ENCODE assay signal across 27 cellular contexts in genomic region chr1:235940282-235940681, GRCh38.
DNase-seq lines count a peak whose midpoint lies in the region; ATAC-seq and TF ChIP-seq lines count a peak whose summit lies in the region.
"Had no signal": no experiment of that assay in that cellular context is flagged by ENCODE, and none has a peak within 500 bp of the region (broad histone marks: within the 10 kb centered on the region; RNA-seq: fewer than 3 reads in every experiment).

No MANE protein-coding gene starts in this region.

- no peak overlapping the region for H4K91ac ChIP-seq in trophoblast cell (ENCODE audit: low read depth, low read length)

- H3K27ac Mint-ChIP-seq in CD4-positive, alpha-beta memory T cell = peak overlapping the region in 2 of 7 donors; percentile 19 to 60
- H3K27ac Mint-ChIP-seq: HFFc6, nephron had no signal

- peaks cover 0 to 4% of the 10 kb centered on the region in 2 donors for H3K27me3 Mint-ChIP-seq in CD4-positive, alpha-beta memory T cell
- H3K27me3 Mint-ChIP-seq: activated B cell treated with CpG ODN at 0.5 μM for 24 hours had no signal

- H3K4me2 ChIP-seq in trophoblast cell (ENCODE audit: low read length) = no peak overlapping the region

- no peak for ATAC-seq in HG02981 (IDR thresholded peaks at IDR 0.05; ENCODE audit: unreplicated experiment)

- POLR2A ChIA-PET in CD4-positive, alpha-beta memory T cell (lab: Charles Lee; ENCODE audit: partially characterized antibody) = interaction anchor here (1.3 kb wide), 1 partner anchor 15 kb away, joined by 4 read pairs; no protein-coding TSS in a partner anchor

- H3K27me3 ChIP-seq in right atrium auricular region = no peaks in the 10 kb centered on the region
- no peaks in the 10 kb centered on the region for H3K27me3 ChIP-seq in trophoblast cell (ENCODE audit: insufficient read depth, low read length)
- H3K27me3 ChIP-seq in CD4-positive, alpha-beta memory T cell (ENCODE audit: insufficient read depth, low read length) = no peaks in the 10 kb centered on the region
- H3K27me3 ChIP-seq: brain microvascular endothelial cell, heart left ventricle, ovary had no signal

- peaks cover 16 to 44% (median 31%) of the 10 kb centered on the region in 4 donors for H3K4me1 Mint-ChIP-seq in CD4-positive, alpha-beta memory T cell

- no peak overlapping the region for H2AFZ ChIP-seq in trophoblast cell (ENCODE audit: insufficient read depth, low read length, poor library complexity)

- DNase-seq in CD1c-positive myeloid dendritic cell (ENCODE audit: extremely low spot score) (peak; percentile 39), MV-4-11 (lab: John Stamatoyannopoulos, UW) (peak; percentile 89), right atrium auricular region (ENCODE audit: low spot score) (peak; percentile 61), trophoblast cell (no peak), ureter (ENCODE audit: low spot score) (no peak)
- no peak for DNase-seq in CD4-positive, alpha-beta memory T cell
- DNase-seq: activated B cell treated with CpG ODN at 0.5 μM for 24 hours; activated effector memory CD4-positive, alpha-beta T cell treated with anti-CD3 and anti-CD28 coated beads, Interleukin-2, amount 50 U/mL, for 16 hours; brain microvascular endothelial cell; effector CD4-positive, alpha-beta T cell; foreskin fibroblast; heart left ventricle; HFFc6; midbrain; NCI-H1092; NCI-H187 treated with DMSO at 0.1 percent for 48 hours; NCI-H526 treated with DMSO at 0.1 percent for 48 hours; ovary; stimulated activated CD4-positive, alpha-beta T cell treated with anti-CD3 and anti-CD28 coated beads, Interleukin-12 subunit alpha, Interleukin-12 subunit beta, amount 100 ng/mL, for 4 hours; stimulated activated CD4-positive, alpha-beta T cell treated with anti-CD3 and anti-CD28 coated beads, Interleukin-4, amount 100 ng/mL, for 4 hours; stimulated activated naive CD4-positive, alpha-beta T cell treated with Interleukin-2 at 50 U/mL for 16 hours; SW 1271; T1000 had no signal

- intact Hi-C loops in CD4-positive, alpha-beta memory T cell (cut with micrococcal nuclease) = no loop called here

- H3K4me1 ChIP-seq in right atrium auricular region (peaks cover 0 to 18% of the 10 kb centered on the region in 2 donors), trophoblast cell (ENCODE audit: control insufficient read depth in 1 of 2, insufficient read depth in 2 of 2, low read length in 2 of 2) (peaks cover 0 to 3% of the 10 kb centered on the region in 2 experiments)
- H3K4me1 ChIP-seq in CD4-positive, alpha-beta memory T cell (ENCODE audit: insufficient read depth, low read length) = peaks cover 20% of the 10 kb centered on the region

- H3K27ac ChIP-seq in right atrium auricular region (no peak overlapping the region), trophoblast cell (ENCODE audit: low read depth, low read length) (no peak overlapping the region)
- H3K27ac ChIP-seq in CD4-positive, alpha-beta memory T cell (ENCODE audit: low read depth, low read length) = no peak overlapping the region
- H3K27ac ChIP-seq: brain microvascular endothelial cell, ovary, RWPE1, thoracic aorta had no signal

- H3K4me3 Mint-ChIP-seq in CD4-positive, alpha-beta memory T cell = no peak overlapping the region
- H3K4me3 Mint-ChIP-seq: activated B cell treated with CpG ODN at 0.5 μM for 24 hours, HFFc6, nephron had no signal

- H3K79me1 ChIP-seq in trophoblast cell (ENCODE audit: low read length) = no peaks in the 10 kb centered on the region

- H3K4ac ChIP-seq in trophoblast cell (ENCODE audit: low read depth, low read length) = no peak overlapping the region

- CTCF ChIA-PET in CD4-positive, alpha-beta memory T cell (lab: Charles Lee; ENCODE audit: partially characterized antibody) = interaction anchor here (1.6 to 3.4 kb wide), 2 partner anchors 31 to 74 kb away, joined by 6 to 15 read pairs; partner anchors contain the start of gene LYST

- H3K9me3 ChIP-seq in right atrium auricular region = no peaks in the 10 kb centered on the region
- H3K9me3 ChIP-seq in trophoblast cell (ENCODE audit: insufficient read depth, low read depth, low read length) = no peaks in the 10 kb centered on the region
- no peaks in the 10 kb centered on the region for H3K9me3 ChIP-seq in CD4-positive, alpha-beta memory T cell (ENCODE audit: control insufficient read depth in 1 of 2, low read length in 2 of 2)
- H3K9me3 ChIP-seq: heart left ventricle, ovary, thoracic aorta had no signal

- no peak overlapping the region for H4K8ac ChIP-seq in trophoblast cell (ENCODE audit: low read depth, low read length)

- no peaks in the 10 kb centered on the region for H3K9me3 Mint-ChIP-seq in CD4-positive, alpha-beta memory T cell
- H3K9me3 Mint-ChIP-seq: activated B cell treated with CpG ODN at 0.5 μM for 24 hours, HFFc6, nephron had no signal

- H3K14ac ChIP-seq in trophoblast cell (ENCODE audit: low read length) = no peak overlapping the region

- WGBS in trophoblast cell (ENCODE audit: extremely low coverage, insufficient coverage, insufficient read length) = no CpG with 5 or more reads among the region's 6 CpGs

- H3K23ac ChIP-seq in trophoblast cell (ENCODE audit: low read length) = no peak overlapping the region

- H4K12ac ChIP-seq in trophoblast cell (ENCODE audit: low read depth, low read length) = no peak overlapping the region

- no peak overlapping the region for H2AK5ac ChIP-seq in trophoblast cell (ENCODE audit: low read length)

- H3K18ac ChIP-seq in trophoblast cell (ENCODE audit: low read length) = peak overlapping the region; percentile 23

- no peaks in the 10 kb centered on the region for H3K79me2 ChIP-seq in trophoblast cell (ENCODE audit: control insufficient read depth, insufficient read depth, low read length, poor library complexity)

- no peak for TF ChIP-seq CTCF in right atrium auricular region (IDR thresholded peaks at IDR 0.05)

- no peak overlapping the region for H3K9ac ChIP-seq in trophoblast cell (ENCODE audit: low read length)

- H3K36me3 ChIP-seq in right atrium auricular region (no peaks in the 10 kb centered on the region), trophoblast cell (ENCODE audit: control insufficient read depth in 1 of 2, insufficient read depth in 2 of 2, low read length in 2 of 2) (no peaks in the 10 kb centered on the region)
- no peaks in the 10 kb centered on the region for H3K36me3 ChIP-seq in CD4-positive, alpha-beta memory T cell (ENCODE audit: insufficient read depth, low read length)
- H3K36me3 ChIP-seq: brain microvascular endothelial cell, heart left ventricle, ovary, thoracic aorta had no signal

- no peak overlapping the region for H2BK12ac ChIP-seq in trophoblast cell (ENCODE audit: low read length)

- H3K4me3 ChIP-seq in right atrium auricular region (no peak overlapping the region), trophoblast cell (ENCODE audit: low read depth, low read length) (no peak overlapping the region)
- no peak overlapping the region for H3K4me3 ChIP-seq in CD4-positive, alpha-beta memory T cell (ENCODE audit: low read length in 2 of 2)
- H3K4me3 ChIP-seq: heart left ventricle, ovary, thoracic aorta had no signal

- H3K36me3 Mint-ChIP-seq in CD4-positive, alpha-beta memory T cell = no peaks in the 10 kb centered on the region

- no peak overlapping the region for H2BK5ac ChIP-seq in trophoblast cell (ENCODE audit: low read depth, low read length, poor library complexity)

- no peak overlapping the region for H2BK120ac ChIP-seq in trophoblast cell (ENCODE audit: insufficient read depth, low read length, poor library complexity)

Comparison
In these comparisons a context has a peak if more than half of its experiments do, and no peak if none do; other contexts are left out.
1. DNase-seq: peak in CD1c-positive myeloid dendritic cell (single experiment), MV-4-11 (single experiment) and right atrium auricular region (single experiment); none in trophoblast cell (0 of 2), CD4-positive, alpha-beta memory T cell (0 of 5) and ureter (single experiment).